23 cellular contexts compared by ENCODE assay signal in the genomic region with DNA sequence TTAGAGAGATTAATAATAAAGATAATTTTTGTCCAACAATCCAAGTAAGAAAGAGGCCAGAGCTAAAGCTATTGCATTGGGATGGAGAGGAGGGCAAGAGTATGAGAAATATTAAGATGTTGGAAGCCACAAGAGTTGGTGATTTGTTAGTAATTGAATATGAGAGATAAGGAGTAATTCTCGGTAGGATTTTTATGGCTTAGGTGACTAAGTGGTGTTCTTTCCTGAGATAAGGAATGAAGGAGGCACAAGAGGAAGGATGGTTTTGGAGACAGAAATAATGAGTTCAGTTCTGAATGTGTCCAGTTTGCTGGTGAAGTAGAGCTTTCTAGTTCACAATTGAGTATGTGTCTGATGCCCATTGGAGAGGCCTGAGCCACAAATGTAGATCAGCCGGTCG. TPM values are rescaled to one million over a fixed set of nuclear protein-coding genes. Genes with fewer than 3 reads are reported as not detected.
A peak's percentile ranks its signal among the peaks of the same experiment; 100 is the strongest.
DNase-seq lines count a peak whose midpoint lies in the region; ATAC-seq lines count a peak whose summit lies in the region.
"Had no signal": no experiment of that assay in that cellular context is flagged by ENCODE, and none has a peak within 500 bp of the region (broad histone marks: within the 10 kb centered on the region; RNA-seq: fewer than 3 reads in every experiment).

No MANE protein-coding gene starts in this region.

- no peaks in the 10 kb centered on the region for H3K9me3 ChIP-seq in CD4-positive, alpha-beta memory T cell (ENCODE audit: control insufficient read depth in 1 of 2, low read length in 2 of 2)
- H3K9me3 ChIP-seq: BLaER1 treated with 17β-estradiol and CSF1 and Interleukin-3, amounts not matched to agents 10 nM and 100 nM; MG63; SK-N-SH had no signal

- peaks cover 71% of the 10 kb centered on the region for H3K36me3 ChIP-seq in CD4-positive, alpha-beta memory T cell (ENCODE audit: insufficient read depth, low read length)

- H3K9me3 Mint-ChIP-seq in activated T-cell treated with anti-CD3 and anti-CD28 coated beads, Interleukin-2, amount 50 U/mL, for 72 hours: no peaks in the 10 kb centered on the region
- peaks cover 0 to 3% (median 0%) of the 10 kb centered on the region in 8 donors for H3K9me3 Mint-ChIP-seq in CD4-positive, alpha-beta memory T cell
- no peaks in the 10 kb centered on the region for H3K9me3 Mint-ChIP-seq in activated naive CD8-positive, alpha-beta T cell treated with anti-CD3 and anti-CD28 coated beads for 36 hours
- no peaks in the 10 kb centered on the region for H3K9me3 Mint-ChIP-seq in naive thymus-derived CD8-positive, alpha-beta T cell

- no peak overlapping the region for H3K4me3 ChIP-seq in CD4-positive, alpha-beta memory T cell (ENCODE audit: low read length in 2 of 2)
- H3K4me3 ChIP-seq: BLaER1 treated with 17β-estradiol and CSF1 and Interleukin-3, amounts not matched to agents 10 nM and 100 nM; GM23248; MG63 had no signal

- intact Hi-C loops in CD4-positive, alpha-beta memory T cell (cut with micrococcal nuclease): no loop called here

- H3K4me3 Mint-ChIP-seq in activated T-cell treated with anti-CD3 and anti-CD28 coated beads, Interleukin-2, amount 50 U/mL, for 72 hours: no peak overlapping the region
- H3K4me3 Mint-ChIP-seq in CD4-positive, alpha-beta memory T cell: no peak overlapping the region
- H3K4me3 Mint-ChIP-seq in activated naive CD8-positive, alpha-beta T cell treated with anti-CD3 and anti-CD28 coated beads for 36 hours: no peak overlapping the region
- H3K4me3 Mint-ChIP-seq in naive thymus-derived CD8-positive, alpha-beta T cell: no peak overlapping the region

- POLR2A ChIA-PET in CD4-positive, alpha-beta memory T cell (lab: Charles Lee; ENCODE audit: partially characterized antibody): no interaction called here
- POLR2A ChIA-PET in naive thymus-derived CD8-positive, alpha-beta T cell (lab: Charles Lee): no interaction called here

- no peaks in the 10 kb centered on the region for H3K27me3 ChIP-seq in CD4-positive, alpha-beta memory T cell (ENCODE audit: insufficient read depth, low read length)
- H3K27me3 ChIP-seq: BLaER1 treated with 17β-estradiol and CSF1 and Interleukin-3, amounts not matched to agents 10 nM and 100 nM; MG63 had no signal

- peaks cover 11 to 31% of the 10 kb centered on the region in 2 donors for H3K36me3 Mint-ChIP-seq in activated T-cell treated with anti-CD3 and anti-CD28 coated beads, Interleukin-2, amount 50 U/mL, for 72 hours (ENCODE audit: insufficient read depth in 2 of 2)
- H3K36me3 Mint-ChIP-seq in CD4-positive, alpha-beta memory T cell: peaks cover 54 to 74% of the 10 kb centered on the region in 2 donors
- H3K36me3 Mint-ChIP-seq in activated naive CD8-positive, alpha-beta T cell treated with anti-CD3 and anti-CD28 coated beads for 36 hours: peaks cover 26% of the 10 kb centered on the region
- peaks cover 8 to 88% (median 11%) of the 10 kb centered on the region in 3 donors for H3K36me3 Mint-ChIP-seq in naive thymus-derived CD8-positive, alpha-beta T cell

- no peak for ATAC-seq in activated T-cell treated with anti-CD3 and anti-CD28 coated beads, Interleukin-2, amount 50 U/mL, for 72 hours (replicated peaks in 1 of 2)
- no peak for ATAC-seq in naive thymus-derived CD8-positive, alpha-beta T cell
- ATAC-seq in GM18511 (IDR thresholded peaks at IDR 0.05; ENCODE audit: unreplicated experiment): no peak
- no peak for ATAC-seq in HG02938 (IDR thresholded peaks at IDR 0.05; ENCODE audit: unreplicated experiment)
- ATAC-seq: PC-3 had no signal

- H3K4me1 Mint-ChIP-seq in activated T-cell treated with anti-CD3 and anti-CD28 coated beads, Interleukin-2, amount 50 U/mL, for 72 hours (ENCODE audit: low read depth): no peaks in the 10 kb centered on the region
- H3K4me1 Mint-ChIP-seq in CD4-positive, alpha-beta memory T cell: peaks cover 0 to 13% (median 11%) of the 10 kb centered on the region in 4 donors
- H3K4me1 Mint-ChIP-seq in activated naive CD8-positive, alpha-beta T cell treated with anti-CD3 and anti-CD28 coated beads for 36 hours: peaks cover 3% of the 10 kb centered on the region
- peaks cover 0 to 22% (median 11%) of the 10 kb centered on the region in 4 donors for H3K4me1 Mint-ChIP-seq in naive thymus-derived CD8-positive, alpha-beta T cell

- peak overlapping the region; percentile 14 for H3K27ac Mint-ChIP-seq in activated T-cell treated with anti-CD3 and anti-CD28 coated beads, Interleukin-2, amount 50 U/mL, for 72 hours
- peak overlapping the region in 5 of 7 donors; percentile 4 to 73 (median 29) for H3K27ac Mint-ChIP-seq in CD4-positive, alpha-beta memory T cell
- peak overlapping the region; percentile 13 for H3K27ac Mint-ChIP-seq in activated naive CD8-positive, alpha-beta T cell treated with anti-CD3 and anti-CD28 coated beads for 36 hours
- H3K27ac Mint-ChIP-seq in naive thymus-derived CD8-positive, alpha-beta T cell: peak overlapping the region in 8 of 10 donors; percentile 3 to 74 (median 42)

- no peaks in the 10 kb centered on the region for H3K27me3 Mint-ChIP-seq in activated T-cell treated with anti-CD3 and anti-CD28 coated beads, Interleukin-2, amount 50 U/mL, for 72 hours (ENCODE audit: low read depth)
- no peaks in the 10 kb centered on the region for H3K27me3 Mint-ChIP-seq in CD4-positive, alpha-beta memory T cell
- H3K27me3 Mint-ChIP-seq in activated naive CD8-positive, alpha-beta T cell treated with anti-CD3 and anti-CD28 coated beads for 36 hours: no peaks in the 10 kb centered on the region
- H3K27me3 Mint-ChIP-seq in naive thymus-derived CD8-positive, alpha-beta T cell: no peaks in the 10 kb centered on the region

- no peak for DNase-seq in activated T-cell treated with anti-CD3 and anti-CD28 coated beads, Interleukin-2, amount 50 U/mL, for 72 hours
- DNase-seq in activated T-cell treated with anti-CD3 and anti-CD28 coated beads, Interleukin-2, amount 50 U/mL, for 48 hours: no peak
- DNase-seq in CD4-positive, alpha-beta memory T cell: no peak
- no peak for DNase-seq in activated naive CD8-positive, alpha-beta T cell treated with anti-CD3 and anti-CD28 coated beads for 36 hours
- DNase-seq in naive thymus-derived CD8-positive, alpha-beta T cell: no peak
- DNase-seq in activated CD4-positive, CD25-positive, alpha-beta regulatory T cell treated with anti-CD3 and anti-CD28 coated beads, Interleukin-2, amount 50 U/mL, for 72 hours: no peak
- DNase-seq: GM23248; H7; KG1; MG63; NCI-H1105 treated with DMSO at 0.1 percent for 48 hours; NCI-H146; NCI-H2029; NCI-H446; NCI-H524 treated with DMSO at 0.1 percent for 48 hours; NCI-H774; NK-92 treated with Interleukin-12 subunit alpha and Interleukin-12 subunit beta, amount 100 ng/mL, for 24 hours; PC-3; SK-N-SH had no signal

- H3K27ac ChIP-seq in CD4-positive, alpha-beta memory T cell (ENCODE audit: low read depth, low read length): no peak overlapping the region
- H3K27ac ChIP-seq: BLaER1 treated with 17β-estradiol and CSF1 and Interleukin-3, amounts not matched to agents 10 nM and 100 nM; GM23248 had no signal

- CTCF ChIA-PET in CD4-positive, alpha-beta memory T cell (lab: Charles Lee; ENCODE audit: partially characterized antibody): no interaction called here

- H3K4me1 ChIP-seq in CD4-positive, alpha-beta memory T cell (ENCODE audit: insufficient read depth, low read length): no peaks in the 10 kb centered on the region
- H3K4me1 ChIP-seq: BLaER1 treated with 17β-estradiol and CSF1 and Interleukin-3, amounts not matched to agents 10 nM and 100 nM had no signal

RNA-seq across cellular contexts. Expression of gene TRMT13, which starts 9.4 kb away (rescaled TPM):
- 10 to 100 TPM; 19.9 to 24.4 TPM for total RNA-seq in activated T-cell treated with anti-CD3 and anti-CD28 coated beads, Interleukin-2, amount 50 U/mL, for 72 hours
- total RNA-seq in CD4-positive, alpha-beta memory T cell: 10 to 100 TPM; 45.8 to 45.9 TPM
- 10 to 100 TPM; 12.5 to 12.8 TPM for polyA plus RNA-seq in CD4-positive, alpha-beta memory T cell
- 10 to 100 TPM; 18.6 to 19.6 TPM for total RNA-seq in activated naive CD8-positive, alpha-beta T cell treated with anti-CD3 and anti-CD28 coated beads for 36 hours
- total RNA-seq in naive thymus-derived CD8-positive, alpha-beta T cell: 10 to 100 TPM; 53.2 to 55.5 TPM
- polyA plus RNA-seq in naive thymus-derived CD8-positive, alpha-beta T cell: 10 to 100 TPM in 2 of 3 donors, 1 to 10 TPM in 1; 8.7 to 12.7 (median 11.9) TPM

RNA-seq across cellular contexts. Expression of gene SASS6, which starts 9.6 kb away (rescaled TPM):
- 10 to 100 TPM; 14.3 to 15.9 TPM for total RNA-seq in activated T-cell treated with anti-CD3 and anti-CD28 coated beads, Interleukin-2, amount 50 U/mL, for 72 hours
- total RNA-seq in CD4-positive, alpha-beta memory T cell: 1 to 10 TPM; 5.6 to 5.8 TPM
- 1 to 10 TPM; 1.5 to 2.4 TPM for polyA plus RNA-seq in CD4-positive, alpha-beta memory T cell
- total RNA-seq in activated naive CD8-positive, alpha-beta T cell treated with anti-CD3 and anti-CD28 coated beads for 36 hours: 10 to 100 TPM; 15.7 TPM
- 1 to 10 TPM; 6.6 to 6.7 TPM for total RNA-seq in naive thymus-derived CD8-positive, alpha-beta T cell
- 1 to 10 TPM; 1.7 to 2.4 (median 1.8) TPM for polyA plus RNA-seq in naive thymus-derived CD8-positive, alpha-beta T cell

RNA-seq across cellular contexts. Expression of gene LRRC39, which starts 35.7 kb away (rescaled TPM):
- 1 to 10 TPM in 1 of 2 donors, under 1 TPM in 1; 0.86 to 1.3 TPM for total RNA-seq in activated T-cell treated with anti-CD3 and anti-CD28 coated beads, Interleukin-2, amount 50 U/mL, for 72 hours
- total RNA-seq in CD4-positive, alpha-beta memory T cell: 1 to 10 TPM; 1.0 to 1.3 TPM
- under 1 TPM in 1 of 2 donors, not detected in 1; 0.13 TPM for polyA plus RNA-seq in CD4-positive, alpha-beta memory T cell
- total RNA-seq in activated naive CD8-positive, alpha-beta T cell treated with anti-CD3 and anti-CD28 coated beads for 36 hours: under 1 TPM; 0.40 to 0.72 TPM
- total RNA-seq in naive thymus-derived CD8-positive, alpha-beta T cell: 1 to 10 TPM; 2.7 to 2.9 TPM
- under 1 TPM in 2 of 3 donors, not detected in 1; 0.08 to 0.10 TPM for polyA plus RNA-seq in naive thymus-derived CD8-positive, alpha-beta T cell
- total RNA-seq: A172, GM23248 had no signal
